Comparison of ENCODE assay signal across 9 cellular contexts in genomic region chr21:37060296-37060695, GRCh38. TPM values are rescaled to one million over a fixed set of nuclear protein-coding genes. Genes with fewer than 3 reads are reported as not detected.
DNase-seq lines count a peak whose midpoint lies in the region; ATAC-seq and TF ChIP-seq lines count a peak whose summit lies in the region.
"Had no signal": no experiment of that assay in that cellular context is flagged by ENCODE, and none has a peak within 500 bp of the region (broad histone marks: within the 10 kb centered on the region; RNA-seq: fewer than 3 reads in every experiment).

No MANE protein-coding gene starts in this region.

- intact Hi-C loops in IMR-90 (cut with micrococcal nuclease) (no loop called here), PC-3 (cut with micrococcal nuclease) (loop anchor here (1.0 kb wide), 1 partner anchor 27 kb away; no protein-coding TSS in a partner anchor), esophagus muscularis mucosa (cut with DNase I) (no loop called here)

- no peaks in the 10 kb centered on the region for H3K9me2 ChIP-seq in PC-3 (replicated peaks; ENCODE audit: low read length)

- H3K27ac Mint-ChIP-seq in endothelial cell (ENCODE audit: unreplicated experiment) = no peak overlapping the region
- peak overlapping the region in 2 of 10 donors; percentile 11 to 72 for H3K27ac Mint-ChIP-seq in naive thymus-derived CD8-positive, alpha-beta T cell
- H3K27ac Mint-ChIP-seq in effector memory CD8-positive, alpha-beta T cell = no peak overlapping the region
- H3K27ac Mint-ChIP-seq in stimulated activated memory B cell treated with anti-CD40 and anti-IgM and Interleukin-4, amounts not matched to agents 10 μg/mL and 1 μg/mL and 100 μg/mL, for 72 hours = no peak overlapping the region

- H3K4me1 Mint-ChIP-seq in endothelial cell (ENCODE audit: unreplicated experiment) = peaks cover 35% of the 10 kb centered on the region
- peaks cover 0 to 8% (median 5%) of the 10 kb centered on the region in 4 donors for H3K4me1 Mint-ChIP-seq in naive thymus-derived CD8-positive, alpha-beta T cell
- no peaks in the 10 kb centered on the region for H3K4me1 Mint-ChIP-seq in effector memory CD8-positive, alpha-beta T cell (ENCODE audit: low read depth in 2 of 2)
- peaks cover 6% of the 10 kb centered on the region for H3K4me1 Mint-ChIP-seq in stimulated activated memory B cell treated with anti-CD40 and anti-IgM and Interleukin-4, amounts not matched to agents 10 μg/mL and 1 μg/mL and 100 μg/mL, for 72 hours

- WGBS in IMR-90 (ENCODE audit: extremely low coverage in 2 of 2, insufficient read length in 1 of 2), 2 experiments = 0% methylated on average over 1 of the region's 1 CpG; no CpG with 5 or more reads in 1 of the 2 experiments
- WGBS in esophagus muscularis mucosa = 86% methylated on average over 1 of the region's 1 CpG

- peak overlapping the region; percentile 42; the same call in 1 of the 2 replicates for H3K14ac ChIP-seq in IMR-90 (replicated peaks; ENCODE audit: low read depth, low read length)

- H3K56ac ChIP-seq in IMR-90 (ENCODE audit: extremely low read depth, insufficient read depth, low read length) = no peak overlapping the region

- no peak overlapping the region for H3K18ac ChIP-seq in IMR-90 (ENCODE audit: low read depth, low read length)

- in situ Hi-C loops in IMR-90 (cut with MboI; ENCODE audit: low sequenced_read_pairs) = no loop called here

- H2BK5ac ChIP-seq in IMR-90 (ENCODE audit: low read depth, low read length, poor library complexity, severe bottlenecking) = peak overlapping the region; percentile 71

- H3K23ac ChIP-seq in IMR-90 (ENCODE audit: low read depth, low read length) = no peak overlapping the region

- H3K4me1 ChIP-seq in IMR-90 (ENCODE audit: control insufficient read depth, insufficient read depth, low read length) (peaks cover 17% of the 10 kb centered on the region), PC-3 (ENCODE audit: insufficient read depth, low read length) (peaks cover 16% of the 10 kb centered on the region), esophagus muscularis mucosa (peaks cover 0 to 11% (median 8%) of the 10 kb centered on the region in 4 donors)

- no peaks in the 10 kb centered on the region for H3F3A ChIP-seq in PC-3 (ENCODE audit: low read length, unreplicated experiment)

- DNase-seq in COR-L47 (lab: John Stamatoyannopoulos, UW) (peak; percentile 98), IMR-90 (peak; percentile 98), PC-3 (peak; percentile 97), endothelial cell (ENCODE audit: low spot score) (no peak), esophagus muscularis mucosa (ENCODE audit: extremely low spot score) (no peak)
- DNase-seq in naive thymus-derived CD8-positive, alpha-beta T cell = no peak
- DNase-seq in effector memory CD8-positive, alpha-beta T cell = no peak

- H3K79me1 ChIP-seq in IMR-90 (ENCODE audit: low read depth in 1 of 2, low read length in 2 of 2) = peaks cover 0 to 4% of the 10 kb centered on the region in 2 experiments; a peak in 1 of 4 replicates

- TF ChIP-seq EP300 in esophagus muscularis mucosa (IDR thresholded peaks at IDR 0.05) = no peak

- TF ChIP-seq CTCF in IMR-90 (conservative IDR thresholded peaks at IDR 0.05; ENCODE audit: low read depth, low read length) = peak; percentile 23; the same call in 1 of the 2 replicates
- TF ChIP-seq CTCF in PC-3 (conservative IDR thresholded peaks at IDR 0.05; ENCODE audit: low read depth, low read length) = peak; percentile 34; the same call in 1 of the 2 replicates
- no peak for TF ChIP-seq CTCF in endothelial cell (IDR thresholded peaks at IDR 0.05; ENCODE audit: unreplicated experiment)
- no peak for TF ChIP-seq CTCF in esophagus muscularis mucosa (IDR thresholded peaks at IDR 0.05)

- H3K9me1 ChIP-seq in IMR-90 (ENCODE audit: insufficient read depth, low read length) = peaks cover 19% of the 10 kb centered on the region

- H2BK120ac ChIP-seq in IMR-90 (ENCODE audit: low read depth, low read length) = peak overlapping the region; percentile 68

- H4K20me1 ChIP-seq in IMR-90 (ENCODE audit: insufficient read depth, low read length) (peaks cover 4% of the 10 kb centered on the region; the same call in 1 of the 2 replicates), PC-3 (ENCODE audit: low read length) (no peaks in the 10 kb centered on the region)

- TF ChIP-seq POLR2A in IMR-90 (IDR thresholded peaks at IDR 0.05; ENCODE audit: low read depth, low read length) (no peak), esophagus muscularis mucosa (IDR thresholded peaks at IDR 0.05; ENCODE audit: low read depth) (no peak)

- peak overlapping the region; percentile 4; the same call in 1 of the 2 replicates for H3K27ac ChIP-seq in IMR-90 (ENCODE audit: insufficient read depth, low read length)
- H3K27ac ChIP-seq in PC-3 (ENCODE audit: low read length) = peak overlapping the region; percentile 68
- no peak overlapping the region for H3K27ac ChIP-seq in esophagus muscularis mucosa (replicated peaks in 1 of 4)

- H2AFZ ChIP-seq in IMR-90 (replicated peaks; ENCODE audit: low read length, poor library complexity) (peak overlapping the region; percentile 83), PC-3 (ENCODE audit: low read length) (no peak overlapping the region)

- peak overlapping the region; percentile 59; the same call in 1 of the 2 replicates for H3K4me2 ChIP-seq in IMR-90 (ENCODE audit: low read depth, low read length)
- peak overlapping the region; percentile 44 for H3K4me2 ChIP-seq in PC-3 (ENCODE audit: low read length)

- peak overlapping the region in 1 of 2 experiments; percentile 67; a peak in 2 of 4 replicates for H4K8ac ChIP-seq in IMR-90 (ENCODE audit: low read depth in 2 of 2, low read length in 2 of 2)

- H2AK5ac ChIP-seq in IMR-90 (ENCODE audit: low read depth, low read length) = peak overlapping the region; percentile 95

- BruUV-seq in IMR-90 (replicated peaks; lab: Mats Ljungman, UMichigan) (no TSS peak), PC-3 (replicated peaks; lab: Mats Ljungman, UMichigan) (no TSS peak)

- POLR2A ChIA-PET in IMR-90 (lab: Charles Lee; ENCODE audit: unreplicated experiment) = interaction anchor here (0.5 kb wide), 1 partner anchor 45 kb away, joined by 12 read pairs; no protein-coding TSS in a partner anchor
- POLR2A ChIA-PET in PC-3 (lab: Charles Lee; ENCODE audit: unreplicated experiment) = interaction anchor here (0.6 kb wide), 1 partner anchor 382 kb away, joined by 5 read pairs; no protein-coding TSS in a partner anchor
- POLR2A ChIA-PET in naive thymus-derived CD8-positive, alpha-beta T cell (lab: Charles Lee) = no interaction called here

- H3K27me3 Mint-ChIP-seq in endothelial cell (ENCODE audit: unreplicated experiment) = peaks cover 4% of the 10 kb centered on the region
- H3K27me3 Mint-ChIP-seq in naive thymus-derived CD8-positive, alpha-beta T cell = no peaks in the 10 kb centered on the region
- no peaks in the 10 kb centered on the region for H3K27me3 Mint-ChIP-seq in effector memory CD8-positive, alpha-beta T cell
- H3K27me3 Mint-ChIP-seq in stimulated activated memory B cell treated with anti-CD40 and anti-IgM and Interleukin-4, amounts not matched to agents 10 μg/mL and 1 μg/mL and 100 μg/mL, for 72 hours = no peaks in the 10 kb centered on the region
- H3K27me3 Mint-ChIP-seq: memory B cell had no signal

- peak overlapping the region; percentile 69; the same call in 1 of the 2 replicates for H2BK20ac ChIP-seq in IMR-90 (ENCODE audit: low read depth, low read length)

- H2BK15ac ChIP-seq in IMR-90 (ENCODE audit: low read depth, low read length) = peak overlapping the region; percentile 56; the same call in 2 of the 3 replicates

- no peak; the same call in 1 of the 2 replicates for TF ChIP-seq RAD21 in IMR-90 (IDR thresholded peaks at IDR 0.05; ENCODE audit: low read length)

- no peaks in the 10 kb centered on the region for H3K79me2 ChIP-seq in PC-3 (ENCODE audit: low read length)

- CTCF ChIA-PET in IMR-90 (lab: Yijun Ruan, JAX) = interaction anchor here (0.9 kb wide), 1 partner anchor 50 kb away, joined by 3 read pairs; no protein-coding TSS in a partner anchor
- CTCF ChIA-PET in PC-3 (lab: Charles Lee) = interaction anchor here (0.5 to 1.1 kb wide), 3 partner anchors 73 to 151 kb away, joined by 3 to 6 read pairs (median 4); no protein-coding TSS in a partner anchor

- H4K5ac ChIP-seq in IMR-90 (ENCODE audit: low read depth, low read length) = 0 out of 2 replicates have a peak overlapping the region, but pooled peaks have one; percentile 9

- no peaks in the 10 kb centered on the region for H3K36me3 ChIP-seq in IMR-90 (ENCODE audit: control insufficient read depth, insufficient read depth, low read length)
- peaks cover 5% of the 10 kb centered on the region; the same call in 1 of the 2 replicates for H3K36me3 ChIP-seq in PC-3 (ENCODE audit: low read depth, low read length)
- peaks cover 0 to 11% (median 5%) of the 10 kb centered on the region in 4 donors for H3K36me3 ChIP-seq in esophagus muscularis mucosa

- H3K4ac ChIP-seq in IMR-90 (ENCODE audit: low read depth, low read length) = peak overlapping the region; percentile 71

- ATAC-seq in IMR-90 (ENCODE audit: low read depth) = peak; percentile 96
- ATAC-seq in PC-3 = peak; percentile 100
- ATAC-seq in naive thymus-derived CD8-positive, alpha-beta T cell = peak; percentile 43 to 56
- no peak for ATAC-seq in effector memory CD8-positive, alpha-beta T cell (replicated peaks)
- no peak for ATAC-seq in stimulated activated memory B cell treated with anti-CD40 and anti-IgM and Interleukin-4, amounts not matched to agents 10 μg/mL and 1 μg/mL and 100 μg/mL, for 72 hours

- peak overlapping the region; percentile 15 for H3K4me3 Mint-ChIP-seq in endothelial cell (ENCODE audit: unreplicated experiment)
- H3K4me3 Mint-ChIP-seq in naive thymus-derived CD8-positive, alpha-beta T cell = no peak overlapping the region
- no peak overlapping the region for H3K4me3 Mint-ChIP-seq in effector memory CD8-positive, alpha-beta T cell
- H3K4me3 Mint-ChIP-seq in stimulated activated memory B cell treated with anti-CD40 and anti-IgM and Interleukin-4, amounts not matched to agents 10 μg/mL and 1 μg/mL and 100 μg/mL, for 72 hours = no peak overlapping the region
- H3K4me3 Mint-ChIP-seq: memory B cell had no signal

- dilution Hi-C loops in IMR-90 (cut with HindIII; ENCODE audit: low sequenced_read_pairs, unreplicated experiment) = no loop called here

- H3K9me3 ChIP-seq in IMR-90 (ENCODE audit: control insufficient read depth, insufficient read depth, low read length) = no peaks in the 10 kb centered on the region
- H3K9me3 ChIP-seq in PC-3 (ENCODE audit: low read length) = no peaks in the 10 kb centered on the region
- no peaks in the 10 kb centered on the region for H3K9me3 ChIP-seq in esophagus muscularis mucosa

- no peak overlapping the region for H3K4me3 ChIP-seq in IMR-90 (ENCODE audit: insufficient read depth, low read depth, low read length)
- H3K4me3 ChIP-seq in PC-3 (ENCODE audit: low read length) = no peak overlapping the region
- no peak overlapping the region for H3K4me3 ChIP-seq in esophagus muscularis mucosa

- H3K9me3 Mint-ChIP-seq in endothelial cell (ENCODE audit: unreplicated experiment) = no peaks in the 10 kb centered on the region
- H3K9me3 Mint-ChIP-seq in naive thymus-derived CD8-positive, alpha-beta T cell = no peaks in the 10 kb centered on the region
- no peaks in the 10 kb centered on the region for H3K9me3 Mint-ChIP-seq in effector memory CD8-positive, alpha-beta T cell
- peaks cover 3% of the 10 kb centered on the region for H3K9me3 Mint-ChIP-seq in stimulated activated memory B cell treated with anti-CD40 and anti-IgM and Interleukin-4, amounts not matched to agents 10 μg/mL and 1 μg/mL and 100 μg/mL, for 72 hours
- H3K9me3 Mint-ChIP-seq: memory B cell had no signal

- peak overlapping the region; percentile 65 for H4K91ac ChIP-seq in IMR-90 (ENCODE audit: insufficient read depth, low read depth, low read length)

- H3K9ac ChIP-seq in IMR-90 (ENCODE audit: low read depth, low read length) (no peak overlapping the region), PC-3 (ENCODE audit: low read length) (no peak overlapping the region)

- H3K36me3 Mint-ChIP-seq in endothelial cell (ENCODE audit: low read depth, unreplicated experiment) = peaks cover 26% of the 10 kb centered on the region
- peaks cover 0 to 8% (median 5%) of the 10 kb centered on the region in 3 donors for H3K36me3 Mint-ChIP-seq in naive thymus-derived CD8-positive, alpha-beta T cell
- H3K36me3 Mint-ChIP-seq in effector memory CD8-positive, alpha-beta T cell (ENCODE audit: insufficient read depth) = peaks cover under 1% of the 10 kb centered on the region
- H3K36me3 Mint-ChIP-seq in stimulated activated memory B cell treated with anti-CD40 and anti-IgM and Interleukin-4, amounts not matched to agents 10 μg/mL and 1 μg/mL and 100 μg/mL, for 72 hours = no peaks in the 10 kb centered on the region

- H3K27me3 ChIP-seq in IMR-90 (ENCODE audit: control insufficient read depth, insufficient read depth, low read length) (no peaks in the 10 kb centered on the region), PC-3 (ENCODE audit: low read length) (no peaks in the 10 kb centered on the region), esophagus muscularis mucosa (no peaks in the 10 kb centered on the region)

- H2AK9ac ChIP-seq in IMR-90 (replicated peaks; ENCODE audit: low read depth, low read length, poor library complexity) = peak overlapping the region; percentile 74

RNA-seq across cellular contexts. Expression of gene PIGP, which starts 12.6 kb away (rescaled TPM):
- total RNA-seq in IMR-90 (2012; rRNA removed) = 4.1 and 5.6 TPM in 2 replicates
- 11.0 and 15.4 TPM in 2 replicates for polyA plus RNA-seq in IMR-90 (2012; rRNA removed)
- polyA plus RNA-seq in IMR-90 (2012; cell fraction: cytosol; rRNA removed) = 3.0 and 3.6 TPM in 2 replicates
- polyA plus RNA-seq in IMR-90 (2012; cell fraction: nucleus; rRNA removed; ENCODE audit: low replicate concordance) = 4.1 and 6.8 TPM in 2 replicates
- total RNA-seq in PC-3 (2014; rRNA removed) = 17.1 and 20.1 TPM in 2 replicates
- 14.1 TPM for total RNA-seq in endothelial cell (ENCODE audit: unreplicated experiment)
- 10 to 100 TPM; 19.9 to 22.1 TPM for total RNA-seq in naive thymus-derived CD8-positive, alpha-beta T cell
- 10 to 100 TPM; 32.8 to 45.2 (median 38.3) TPM for polyA plus RNA-seq in naive thymus-derived CD8-positive, alpha-beta T cell
- 10 to 100 TPM; 20.3 to 30.7 (median 21.6) TPM for total RNA-seq in esophagus muscularis mucosa

RNA-seq across cellular contexts. Expression of gene TTC3, which starts 12.8 kb away (rescaled TPM):
- total RNA-seq in IMR-90 (2012; rRNA removed) = 293 and 332 TPM in 2 replicates
- polyA plus RNA-seq in IMR-90 (2012; rRNA removed) = 87.8 and 96.7 TPM in 2 replicates
- 32.2 and 56.2 TPM in 2 replicates for polyA plus RNA-seq in IMR-90 (2012; cell fraction: cytosol; rRNA removed)
- 132 and 279 TPM in 2 replicates for polyA plus RNA-seq in IMR-90 (2012; cell fraction: nucleus; rRNA removed; ENCODE audit: low replicate concordance)
- 121 and 140 TPM in 2 replicates for total RNA-seq in PC-3 (2014; rRNA removed)
- 190 TPM for total RNA-seq in endothelial cell (ENCODE audit: unreplicated experiment)
- total RNA-seq in naive thymus-derived CD8-positive, alpha-beta T cell = 100 to 1,000 TPM; 159 to 169 TPM
- polyA plus RNA-seq in naive thymus-derived CD8-positive, alpha-beta T cell = 100 to 1,000 TPM in 1 of 3 donors, 10 to 100 TPM in 2; 51.1 to 134 (median 69.8) TPM
- 100 to 1,000 TPM in 2 of 4 donors, 10 to 100 TPM in 2; 86.0 to 162 (median 104) TPM for total RNA-seq in esophagus muscularis mucosa

RNA-seq across cellular contexts. Expression of gene RIPPLY3, which starts 53.8 kb away (rescaled TPM):
- total RNA-seq in IMR-90 (2012; rRNA removed) (not detected in 2 replicates), PC-3 (2014; rRNA removed) (10.0 and 11.4 TPM in 2 replicates), endothelial cell (ENCODE audit: unreplicated experiment) (86.4 TPM), esophagus muscularis mucosa (not detected)
- polyA plus RNA-seq in IMR-90 (2012; rRNA removed) = 0.07 and 0.10 TPM in 2 replicates
- 0.03 and 0.05 TPM in 2 replicates for polyA plus RNA-seq in IMR-90 (2012; cell fraction: cytosol; rRNA removed)
- polyA plus RNA-seq in IMR-90 (2012; cell fraction: nucleus; rRNA removed; ENCODE audit: low replicate concordance) = 0.04 TPM in 1 of 2 replicates, not detected in the other
- not detected for total RNA-seq in naive thymus-derived CD8-positive, alpha-beta T cell
- not detected for polyA plus RNA-seq in naive thymus-derived CD8-positive, alpha-beta T cell

Comparison
In these comparisons a context has a peak if more than half of its experiments do, and no peak if none do; other contexts are left out.
1. DNase-seq: peak in COR-L47 (single experiment), IMR-90 (single experiment) and PC-3 (single experiment); none in endothelial cell (single experiment), naive thymus-derived CD8-positive, alpha-beta T cell (0 of 10), effector memory CD8-positive, alpha-beta T cell (0 of 3) and esophagus muscularis mucosa (single experiment).
2. ATAC-seq: peak in IMR-90 (single experiment), PC-3 (single experiment) and naive thymus-derived CD8-positive, alpha-beta T cell (2 of 2); none in effector memory CD8-positive, alpha-beta T cell (single experiment) and stimulated activated memory B cell treated with anti-CD40 and anti-IgM and Interleukin-4, amounts not matched to agents 10 μg/mL and 1 μg/mL and 100 μg/mL, for 72 hours (single experiment).
3. H3K27ac ChIP-seq: peak in IMR-90 (single experiment) and PC-3 (single experiment); none in esophagus muscularis mucosa (0 of 4).
4. CTCF ChIP-seq: peak in IMR-90 (single experiment) and PC-3 (single experiment); none in endothelial cell (single experiment) and esophagus muscularis mucosa (0 of 3).
5. RNA of gene RIPPLY3, which starts 53.8 kb away (total RNA-seq): 86.4 TPM in endothelial cell (single experiment) and 10.0 to 11.4 TPM in PC-3; not detected in IMR-90, not detected in naive thymus-derived CD8-positive, alpha-beta T cell and not detected in esophagus muscularis mucosa; every median in the first group is over 10 times any median in the second.